8 cellular contexts compared by ENCODE assay signal in genomic region chr17:31550389-31551056, GRCh38.
DNase-seq lines count a peak whose midpoint lies in the region; ATAC-seq and TF ChIP-seq lines count a peak whose summit lies in the region.

No MANE protein-coding gene starts in this region.

- no peaks in the 10 kb centered on the region for H3F3A ChIP-seq in OCI-LY1 (ENCODE audit: insufficient read depth, low read length)

- H3K4me3 ChIP-seq in OCI-LY1 (ENCODE audit: low read depth, low read length, poor library complexity, severe bottlenecking) = peak overlapping the region; percentile 76
- peak overlapping the region; percentile 84 for H3K4me3 ChIP-seq in ectodermal cell (ENCODE audit: insufficient read depth, low read depth, low read length)
- H3K4me3 ChIP-seq in neuron (ENCODE audit: low read length) = peak overlapping the region; percentile 66

- peak overlapping the region; percentile 75 for H3K4me2 ChIP-seq in OCI-LY1 (ENCODE audit: low read length)

- H3K79me2 ChIP-seq in OCI-LY1 (ENCODE audit: insufficient read depth, low read length) = no peaks in the 10 kb centered on the region

- DNase-seq in NCI-H146 treated with DMSO at 0.1 percent for 48 hours (lab: John Stamatoyannopoulos, UW; ENCODE audit: unreplicated experiment) = peak; percentile 50
- DNase-seq in NCI-H146 (lab: John Stamatoyannopoulos, UW) = no peak
- DNase-seq in NK-92 treated with Interleukin-12 subunit alpha and Interleukin-12 subunit beta, amount 100 ng/mL, for 24 hours (lab: John Stamatoyannopoulos, UW) = no peak

- WGBS in ectodermal cell, 2 experiments = 22 to 25% methylated on average over 17 of the region's 17 CpGs

- no peak overlapping the region for H3K27ac ChIP-seq in OCI-LY1 (ENCODE audit: low read depth, low read length, poor library complexity, severe bottlenecking)
- no peak overlapping the region for H3K27ac ChIP-seq in ectodermal cell (ENCODE audit: insufficient read depth, low read depth, low read length, poor library complexity, severe bottlenecking)

- H3K9me3 ChIP-seq in OCI-LY1 (ENCODE audit: low read length) = no peaks in the 10 kb centered on the region
- no peaks in the 10 kb centered on the region for H3K9me3 ChIP-seq in ectodermal cell (ENCODE audit: control insufficient read depth, low read length)
- H3K9me3 ChIP-seq in neuron (ENCODE audit: low read length) = no peaks in the 10 kb centered on the region

- H3K27me3 ChIP-seq in OCI-LY1 (ENCODE audit: insufficient read depth, low read length) = no peaks in the 10 kb centered on the region
- H3K27me3 ChIP-seq in ectodermal cell (ENCODE audit: control insufficient read depth, insufficient read depth, low read length, poor library complexity, severe bottlenecking) = peaks cover 45% of the 10 kb centered on the region
- H3K27me3 ChIP-seq in neuron (ENCODE audit: insufficient read depth, low read length) = no peaks in the 10 kb centered on the region

- H4K20me1 ChIP-seq in OCI-LY1 (ENCODE audit: insufficient read depth, low read length) = no peaks in the 10 kb centered on the region

- no peaks in the 10 kb centered on the region for H3K9me2 ChIP-seq in OCI-LY1 (ENCODE audit: low read depth, low read length)

- H3K4me1 ChIP-seq in OCI-LY1 (ENCODE audit: insufficient read depth, low read length, severe bottlenecking) = peaks cover 21% of the 10 kb centered on the region
- peaks cover 8% of the 10 kb centered on the region for H3K4me1 ChIP-seq in ectodermal cell (ENCODE audit: control insufficient read depth, insufficient read depth, low read length)
- peaks cover 6% of the 10 kb centered on the region for H3K4me1 ChIP-seq in neuron (ENCODE audit: insufficient read depth, low read length)

- H2AFZ ChIP-seq in OCI-LY1 (ENCODE audit: low read length) (no peak overlapping the region), neuron (ENCODE audit: low read depth, low read length) (no peak overlapping the region)

- TF ChIP-seq CTCF in OCI-LY1 (IDR thresholded peaks at IDR 0.05; ENCODE audit: low read length) = no peak

- H3K36me3 ChIP-seq in OCI-LY1 (ENCODE audit: insufficient read depth, low read length) (no peaks in the 10 kb centered on the region), ectodermal cell (ENCODE audit: control insufficient read depth, insufficient read depth, low read length) (no peaks in the 10 kb centered on the region), neuron (ENCODE audit: insufficient read depth, low read length) (no peaks in the 10 kb centered on the region)

- peak overlapping the region; percentile 62 for H3K9ac ChIP-seq in OCI-LY1 (ENCODE audit: low read length)

- no peak for ATAC-seq in HG03521 (IDR thresholded peaks at IDR 0.05; ENCODE audit: unreplicated experiment)
- ATAC-seq in GM21737 (IDR thresholded peaks at IDR 0.05; ENCODE audit: unreplicated experiment) = no peak
